Comparison of ENCODE assay signal across 1 cellular context in genomic region chr3:124158174-124158812, GRCh38.
TF ChIP-seq lines count a peak whose summit lies in the region.

No MANE protein-coding gene starts in this region.

TF ChIP-seq in HepG2, 621 proteins besides CTCF, POLR2A, EP300 and RAD21 (continued from another document):
- TF ChIP-seq CCAR2 (optimal IDR thresholded peaks at IDR 0.05; ENCODE audit: low read depth, low read length) (no peak), ATM (IDR thresholded peaks at IDR 0.05; ENCODE audit: borderline replicate concordance) (no peak)
